In the genomic region with DNA sequence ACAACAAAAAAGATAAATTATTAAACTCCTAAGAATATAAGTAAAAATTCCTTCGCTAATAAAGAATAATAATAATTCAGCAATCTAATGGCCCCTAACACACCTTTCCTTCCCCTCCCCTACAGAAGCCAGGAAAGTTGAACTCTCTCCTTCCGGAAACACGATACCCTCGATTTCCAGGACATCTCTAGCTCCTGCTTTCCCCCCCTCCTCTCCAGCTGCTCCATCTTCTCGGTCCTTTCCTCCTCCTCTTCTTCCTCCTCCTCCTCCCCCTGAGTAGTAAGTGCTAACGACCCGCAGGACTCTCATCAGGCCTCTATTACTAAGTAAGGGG, we compare ENCODE assay signal across 8 cellular contexts. TPM values are rescaled to one million over a fixed set of nuclear protein-coding genes. Genes with fewer than 3 reads are reported as not detected.
DNase-seq lines count a peak whose midpoint lies in the region; ATAC-seq, FAIRE-seq and TF ChIP-seq lines count a peak whose summit lies in the region.

No MANE protein-coding gene starts in this region.

- H3K4me1 ChIP-seq in mesodermal cell (ENCODE audit: control insufficient read depth, insufficient read depth, low read length, poor library complexity, severe bottlenecking): no peaks in the 10 kb centered on the region

- FAIRE-seq in frontal cortex (lab: Jason Lieb, UNC): no peak

- WGBS in mesodermal cell (ENCODE audit: insufficient coverage in 2 of 2), 2 experiments: 0% methylated on average over 5 to 6 of the region's 7 CpGs

- H3K27ac ChIP-seq in mesodermal cell (ENCODE audit: low read depth, low read length, severe bottlenecking): peak overlapping the region; percentile 94

- peaks cover 9% of the 10 kb centered on the region for H3K4me1 Mint-ChIP-seq in MCF 10A (ENCODE audit: insufficient read depth, unreplicated experiment)

- H3K4me3 Mint-ChIP-seq in MCF 10A (ENCODE audit: unreplicated experiment): peak overlapping the region; percentile 81

- H3K36me3 ChIP-seq in mesodermal cell (ENCODE audit: control insufficient read depth, insufficient read depth, low read length): no peaks in the 10 kb centered on the region

- peak; percentile 45 for DNase-seq in EH (ENCODE audit: low read depth)
- DNase-seq in NCI-H146 treated with DMSO at 0.1 percent for 48 hours (lab: John Stamatoyannopoulos, UW; ENCODE audit: unreplicated experiment): peak; percentile 53
- peak; percentile 45 for DNase-seq in MCF 10A (ENCODE audit: unreplicated experiment)
- no peak for DNase-seq in frontal cortex (ENCODE audit: low spot score in 2 of 2)
- DNase-seq in dermis blood vessel endothelial cell: no peak

- peak overlapping the region; percentile 90 for H3K4me3 ChIP-seq in mesodermal cell (ENCODE audit: extremely low read depth, insufficient read depth, low read length, poor library complexity, severe bottlenecking)

- no peaks in the 10 kb centered on the region for H3K27me3 Mint-ChIP-seq in MCF 10A (ENCODE audit: insufficient read depth, unreplicated experiment)

- ATAC-seq in HG03460 (IDR thresholded peaks at IDR 0.05; ENCODE audit: unreplicated experiment) (no peak), GM18867 (IDR thresholded peaks at IDR 0.05; ENCODE audit: unreplicated experiment) (no peak)

- no peaks in the 10 kb centered on the region for H3K9me3 ChIP-seq in mesodermal cell (ENCODE audit: control insufficient read depth, low read length)

- CTCF ChIA-PET in MCF 10A (lab: Yijun Ruan, JAX): interaction anchor here (0.6 to 1.7 kb wide), 4 partner anchors 8 to 353 kb away, joined by 3 to 8 read pairs (median 4); no protein-coding TSS in a partner anchor

- no peak for TF ChIP-seq CTCF in MCF 10A (IDR thresholded peaks at IDR 0.05; ENCODE audit: unreplicated experiment)

- BruUV-seq in MCF 10A (replicated peaks; lab: Mats Ljungman, UMichigan): no TSS peak

- peaks cover 9% of the 10 kb centered on the region for H3K36me3 Mint-ChIP-seq in MCF 10A (ENCODE audit: insufficient read depth, unreplicated experiment)

- POLR2A ChIA-PET in MCF 10A (lab: Yijun Ruan, JAX): interaction anchor here (0.7 to 2.2 kb wide), 11 partner anchors 8 to 148 kb away, joined by 3 to 14 read pairs (median 4); partner anchors contain the start of genes ESF1 and NDUFAF5

- no peaks in the 10 kb centered on the region for H3K9me3 Mint-ChIP-seq in MCF 10A (ENCODE audit: unreplicated experiment)

- intact Hi-C loops in MCF 10A (cut with micrococcal nuclease): loop anchor here (10.0 kb wide), 1 partner anchor 137 kb away; no protein-coding TSS in a partner anchor

- peak overlapping the region; percentile 77 for H3K27ac Mint-ChIP-seq in MCF 10A (ENCODE audit: low read depth, unreplicated experiment)

RNA-seq across cellular contexts. Expression of gene TASP1, which starts 0.6 kb away (rescaled TPM):
- total RNA-seq in MCF 10A (2022) (18.7 and 19.0 TPM in 2 replicates), frontal cortex (30.6 TPM), dermis blood vessel endothelial cell (8.2 and 9.7 TPM in 2 replicates)
- 4.8 TPM for polyA plus RNA-seq in mesodermal cell (2013, experiment 1 of 2)
- 6.9 TPM for polyA plus RNA-seq in mesodermal cell (2013, experiment 2 of 2)

Comparison
In these comparisons a context has a peak if more than half of its experiments do, and no peak if none do; other contexts are left out.
1. DNase-seq: peak in EH (single experiment), NCI-H146 treated with DMSO at 0.1 percent for 48 hours (single experiment) and MCF 10A (single experiment); none in frontal cortex (0 of 2) and dermis blood vessel endothelial cell (single experiment).